27 cellular contexts compared by ENCODE assay signal in genomic region chr5:12250454-12250853, GRCh38.
"Had no signal": no experiment of that assay in that cellular context is flagged by ENCODE, and none has a peak within 500 bp of the region (broad histone marks: within the 10 kb centered on the region; RNA-seq: fewer than 3 reads in every experiment).

No MANE protein-coding gene starts in this region.

- H3K4me3 Mint-ChIP-seq: naive thymus-derived CD8-positive, alpha-beta T cell; nephron; neural crest cell; stimulated activated memory B cell treated with anti-CD40 and anti-IgM and Interleukin-4, amounts not matched to agents 10 μg/mL and 1 μg/mL and 100 μg/mL, for 72 hours; stimulated activated naive CD8-positive, alpha-beta T cell treated with anti-CD3 and anti-CD28 coated beads, Interleukin-15, amount 100 ng/mL, for 72 hours; type B pancreatic cell had no signal

- H3K27ac Mint-ChIP-seq: naive thymus-derived CD8-positive, alpha-beta T cell; nephron; stimulated activated memory B cell treated with anti-CD40 and anti-IgM and Interleukin-4, amounts not matched to agents 10 μg/mL and 1 μg/mL and 100 μg/mL, for 72 hours had no signal

- H3K79me2 ChIP-seq: parathyroid adenoma had no signal

- H3K9ac ChIP-seq: parathyroid adenoma had no signal

- H3K9me3 ChIP-seq: lower lobe of right lung, neutrophil, right atrium auricular region, tibial nerve, uterus had no signal

- H3K4me3 ChIP-seq: left lung, lower lobe of right lung, right atrium auricular region, right lobe of liver, smooth muscle cell, tibial nerve, uterus had no signal

- H2AFZ ChIP-seq: parathyroid adenoma had no signal

- H3K27me3 ChIP-seq: left lung, neutrophil, right atrium auricular region, right lobe of liver, tibial nerve, uterus had no signal

- H3K27ac ChIP-seq: left lung, lower lobe of right lung, neutrophil, parathyroid adenoma, right atrium auricular region, right lobe of liver, tibial nerve, uterus had no signal

- DNase-seq: hypothalamus; islet precursor cell; left cardiac atrium; left lung; lower lobe of right lung; mammary epithelial cell; mesenchymal stem cell; naive thymus-derived CD8-positive, alpha-beta T cell; occipital lobe; right lobe of liver; stimulated activated CD4-positive, alpha-beta T cell treated with anti-CD3 and anti-CD28 coated beads, Interleukin-1b, Interleukin-23, amount 100 ng/mL, for 48 hours; stimulated activated CD4-positive, alpha-beta T cell treated with anti-CD3 and anti-CD28 coated beads, Interleukin-2, amount 100 ng/mL, for 48 hours; stimulated activated CD4-positive, alpha-beta T cell treated with anti-CD3 and anti-CD28 coated beads, Interleukin-4, amount 100 ng/mL, for 4 hours; stimulated activated CD8-positive, alpha-beta memory T cell treated with anti-CD3 and anti-CD28 coated beads, Interleukin-4, amount 100 ng/mL, for 48 hours; stimulated activated naive CD4-positive, alpha-beta T cell treated with Interleukin-2 at 50 U/mL for 16 hours; stimulated activated naive CD8-positive, alpha-beta T cell treated with anti-CD3 and anti-CD28 coated beads, Interleukin-15, amount 100 ng/mL, for 72 hours; substantia nigra; uterus had no signal

- H3K27me3 Mint-ChIP-seq: naive thymus-derived CD8-positive, alpha-beta T cell; stimulated activated memory B cell treated with anti-CD40 and anti-IgM and Interleukin-4, amounts not matched to agents 10 μg/mL and 1 μg/mL and 100 μg/mL, for 72 hours; stimulated activated naive CD8-positive, alpha-beta T cell treated with anti-CD3 and anti-CD28 coated beads, Interleukin-15, amount 100 ng/mL, for 72 hours; type B pancreatic cell had no signal

- H3K4me1 Mint-ChIP-seq: naive thymus-derived CD8-positive, alpha-beta T cell; nephron; neural crest cell; stimulated activated memory B cell treated with anti-CD40 and anti-IgM and Interleukin-4, amounts not matched to agents 10 μg/mL and 1 μg/mL and 100 μg/mL, for 72 hours; stimulated activated naive CD8-positive, alpha-beta T cell treated with anti-CD3 and anti-CD28 coated beads, Interleukin-15, amount 100 ng/mL, for 72 hours had no signal

- ATAC-seq: left cardiac atrium; left lung; lower lobe of right lung; naive thymus-derived CD8-positive, alpha-beta T cell; right lobe of liver; stimulated activated memory B cell treated with anti-CD40 and anti-IgM and Interleukin-4, amounts not matched to agents 10 μg/mL and 1 μg/mL and 100 μg/mL, for 72 hours; stimulated activated naive CD8-positive, alpha-beta T cell treated with anti-CD3 and anti-CD28 coated beads, Interleukin-15, amount 100 ng/mL, for 72 hours had no signal

- H3K36me3 ChIP-seq: left lung, lower lobe of right lung, neutrophil, right atrium auricular region, tibial nerve, uterus had no signal

- H3K4me2 ChIP-seq: smooth muscle cell had no signal

- H3K4me1 ChIP-seq: left lung, lower lobe of right lung, parathyroid adenoma, right atrium auricular region, right lobe of liver, tibial nerve, uterus had no signal

- H3K9me3 Mint-ChIP-seq: neural crest cell, type B pancreatic cell had no signal

- H3K36me3 Mint-ChIP-seq: naive thymus-derived CD8-positive, alpha-beta T cell; stimulated activated memory B cell treated with anti-CD40 and anti-IgM and Interleukin-4, amounts not matched to agents 10 μg/mL and 1 μg/mL and 100 μg/mL, for 72 hours; type B pancreatic cell had no signal
